In the genomic region with DNA sequence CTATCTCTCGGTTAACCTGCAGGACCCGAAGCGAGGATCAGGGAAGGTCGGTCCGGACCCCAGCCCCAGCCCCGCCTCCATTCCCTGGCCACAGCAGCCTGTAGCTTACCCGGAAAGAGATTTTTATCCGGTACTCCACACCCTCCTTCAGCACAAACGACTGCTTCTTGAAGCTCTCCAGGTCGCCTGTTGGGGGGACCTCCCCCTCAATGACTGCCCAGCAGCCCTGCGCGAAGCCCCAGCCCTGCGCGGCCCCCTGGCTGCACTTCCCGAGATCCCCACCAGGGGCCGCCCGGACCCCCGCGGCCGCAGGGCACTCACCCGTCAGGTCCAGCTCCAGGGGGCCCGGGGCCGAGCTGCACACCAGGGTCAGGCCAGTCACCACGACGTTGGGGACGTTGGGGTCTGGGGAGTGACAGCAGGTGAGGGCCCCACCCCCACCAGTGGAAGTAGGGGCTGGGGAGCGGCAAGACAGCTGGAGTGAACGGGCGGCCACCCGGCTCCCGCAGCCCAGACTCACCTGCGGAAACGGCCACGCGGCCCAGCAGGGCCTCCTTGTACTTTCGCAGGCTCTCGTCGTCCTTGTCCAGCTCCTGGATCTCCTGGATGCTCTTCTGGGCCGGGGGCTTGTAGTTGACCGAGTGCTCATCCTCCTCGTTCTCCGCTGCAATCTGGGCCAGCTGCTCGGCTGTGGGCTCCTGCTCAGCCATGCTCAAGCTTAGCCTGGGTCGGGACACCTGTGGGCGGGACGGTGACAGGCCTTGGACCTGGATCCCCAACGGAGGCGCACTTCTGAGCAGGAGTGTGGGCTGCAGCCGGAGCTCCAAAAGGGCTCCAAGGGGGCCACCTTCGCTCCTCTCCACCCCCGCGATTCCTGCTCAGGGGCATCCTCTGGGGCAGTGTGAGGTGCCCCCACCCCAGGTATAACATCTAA, we compare ENCODE assay signal across 1 cellular context.
TF ChIP-seq lines count a peak whose summit lies in the region.

No MANE protein-coding gene starts in this region.

TF ChIP-seq in K562, 482 proteins besides CTCF, POLR2A, EP300 and RAD21 (continued from another document and continues in another):
- TF ChIP-seq, protein P1, sequence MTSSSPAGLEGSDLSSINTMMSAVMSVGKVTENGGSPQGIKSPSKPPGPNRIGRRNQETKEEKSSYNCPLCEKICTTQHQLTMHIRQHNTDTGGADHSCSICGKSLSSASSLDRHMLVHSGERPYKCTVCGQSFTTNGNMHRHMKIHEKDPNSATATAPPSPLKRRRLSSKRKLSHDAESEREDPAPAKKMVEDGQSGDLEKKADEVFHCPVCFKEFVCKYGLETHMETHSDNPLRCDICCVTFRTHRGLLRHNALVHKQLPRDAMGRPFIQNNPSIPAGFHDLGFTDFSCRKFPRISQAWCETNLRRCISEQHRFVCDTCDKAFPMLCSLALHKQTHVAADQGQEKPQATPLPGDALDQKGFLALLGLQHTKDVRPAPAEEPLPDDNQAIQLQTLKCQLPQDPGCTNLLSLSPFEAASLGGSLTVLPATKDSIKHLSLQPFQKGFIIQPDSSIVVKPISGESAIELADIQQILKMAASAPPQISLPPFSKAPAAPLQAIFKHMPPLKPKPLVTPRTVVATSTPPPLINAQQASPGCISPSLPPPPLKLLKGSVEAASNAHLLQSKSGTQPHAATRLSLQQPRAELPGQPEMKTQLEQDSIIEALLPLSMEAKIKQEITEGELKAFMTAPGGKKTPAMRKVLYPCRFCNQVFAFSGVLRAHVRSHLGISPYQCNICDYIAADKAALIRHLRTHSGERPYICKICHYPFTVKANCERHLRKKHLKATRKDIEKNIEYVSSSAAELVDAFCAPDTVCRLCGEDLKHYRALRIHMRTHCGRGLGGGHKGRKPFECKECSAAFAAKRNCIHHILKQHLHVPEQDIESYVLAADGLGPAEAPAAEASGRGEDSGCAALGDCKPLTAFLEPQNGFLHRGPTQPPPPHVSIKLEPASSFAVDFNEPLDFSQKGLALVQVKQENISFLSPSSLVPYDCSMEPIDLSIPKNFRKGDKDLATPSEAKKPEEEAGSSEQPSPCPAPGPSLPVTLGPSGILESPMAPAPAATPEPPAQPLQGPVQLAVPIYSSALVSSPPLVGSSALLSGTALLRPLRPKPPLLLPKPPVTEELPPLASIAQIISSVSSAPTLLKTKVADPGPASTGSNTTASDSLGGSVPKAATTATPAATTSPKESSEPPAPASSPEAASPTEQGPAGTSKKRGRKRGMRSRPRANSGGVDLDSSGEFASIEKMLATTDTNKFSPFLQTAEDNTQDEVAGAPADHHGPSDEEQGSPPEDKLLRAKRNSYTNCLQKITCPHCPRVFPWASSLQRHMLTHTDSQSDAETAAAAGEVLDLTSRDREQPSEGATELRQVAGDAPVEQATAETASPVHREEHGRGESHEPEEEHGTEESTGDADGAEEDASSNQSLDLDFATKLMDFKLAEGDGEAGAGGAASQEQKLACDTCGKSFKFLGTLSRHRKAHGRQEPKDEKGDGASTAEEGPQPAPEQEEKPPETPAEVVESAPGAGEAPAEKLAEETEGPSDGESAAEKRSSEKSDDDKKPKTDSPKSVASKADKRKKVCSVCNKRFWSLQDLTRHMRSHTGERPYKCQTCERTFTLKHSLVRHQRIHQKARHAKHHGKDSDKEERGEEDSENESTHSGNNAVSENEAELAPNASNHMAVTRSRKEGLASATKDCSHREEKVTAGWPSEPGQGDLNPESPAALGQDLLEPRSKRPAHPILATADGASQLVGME (CRISPR knock-in tag; IDR thresholded peaks at IDR 0.05): no peak
- TF ChIP-seq OTX1 (CRISPR knock-in tag; IDR thresholded peaks at IDR 0.05): no peak
- no peak for TF ChIP-seq ZNF184 (CRISPR knock-in tag; IDR thresholded peaks at IDR 0.05)
- TF ChIP-seq, protein P2, sequence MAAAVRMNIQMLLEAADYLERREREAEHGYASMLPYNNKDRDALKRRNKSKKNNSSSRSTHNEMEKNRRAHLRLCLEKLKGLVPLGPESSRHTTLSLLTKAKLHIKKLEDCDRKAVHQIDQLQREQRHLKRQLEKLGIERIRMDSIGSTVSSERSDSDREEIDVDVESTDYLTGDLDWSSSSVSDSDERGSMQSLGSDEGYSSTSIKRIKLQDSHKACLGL (CRISPR knock-in tag; IDR thresholded peaks at IDR 0.05; ENCODE audit: borderline replicate concordance, poor library complexity, severe bottlenecking): no peak
- TF ChIP-seq SNIP1 (IDR thresholded peaks at IDR 0.05; ENCODE audit: low read depth): no peak
- TF ChIP-seq ZNF274 (IDR thresholded peaks at IDR 0.05; ENCODE audit: borderline replicate concordance, low read depth, low read length): no peak
- no peak for TF ChIP-seq NELFE (IDR thresholded peaks at IDR 0.05; ENCODE audit: insufficient read depth, insufficient read length)
- 0 out of 2 replicates have a peak, but pooled peaks have one; percentile 21 for TF ChIP-seq NR1H2 (CRISPR knock-in tag; IDR thresholded peaks at IDR 0.05)
- TF ChIP-seq MYBL2 (IDR thresholded peaks at IDR 0.05; ENCODE audit: low read depth): no peak
- no peak for TF ChIP-seq MYBL2 (CRISPR knock-in tag; IDR thresholded peaks at IDR 0.05; ENCODE audit: borderline replicate concordance)
- no peak for TF ChIP-seq NBN (IDR thresholded peaks at IDR 0.05; ENCODE audit: low read depth)
- TF ChIP-seq, protein P3, sequence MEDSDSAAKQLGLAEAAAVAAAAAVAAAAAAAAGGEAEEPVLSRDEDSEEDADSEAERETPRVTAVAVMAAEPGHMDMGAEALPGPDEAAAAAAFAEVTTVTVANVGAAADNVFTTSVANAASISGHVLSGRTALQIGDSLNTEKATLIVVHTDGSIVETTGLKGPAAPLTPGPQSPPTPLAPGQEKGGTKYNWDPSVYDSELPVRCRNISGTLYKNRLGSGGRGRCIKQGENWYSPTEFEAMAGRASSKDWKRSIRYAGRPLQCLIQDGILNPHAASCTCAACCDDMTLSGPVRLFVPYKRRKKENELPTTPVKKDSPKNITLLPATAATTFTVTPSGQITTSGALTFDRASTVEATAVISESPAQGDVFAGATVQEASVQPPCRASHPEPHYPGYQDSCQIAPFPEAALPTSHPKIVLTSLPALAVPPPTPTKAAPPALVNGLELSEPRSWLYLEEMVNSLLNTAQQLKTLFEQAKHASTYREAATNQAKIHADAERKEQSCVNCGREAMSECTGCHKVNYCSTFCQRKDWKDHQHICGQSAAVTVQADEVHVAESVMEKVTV (CRISPR knock-in tag; IDR thresholded peaks at IDR 0.05): 0 out of 2 replicates have a peak, but pooled peaks have one; percentile 27
- no peak; a peak in 1 of 4 replicates for TF ChIP-seq KDM4B (IDR thresholded peaks at IDR 0.05; ENCODE audit: borderline replicate concordance in 2 of 2, low read depth in 1 of 2)
- no peak for TF ChIP-seq SMARCA5 (IDR thresholded peaks at IDR 0.05)
- TF ChIP-seq HDAC1 (IDR thresholded peaks at IDR 0.05): no peak
- TF ChIP-seq SRF (CRISPR knock-in tag; IDR thresholded peaks at IDR 0.05): no peak
- TF ChIP-seq SMAD3 (CRISPR knock-in tag; conservative IDR thresholded peaks at IDR 0.05): no peak
- TF ChIP-seq FOS (IDR thresholded peaks at IDR 0.05; ENCODE audit: extremely low read depth, insufficient read length): no peak
- TF ChIP-seq MYC (IDR thresholded peaks at IDR 0.05; ENCODE audit: low read depth, low read length): no peak
- no peak for TF ChIP-seq MYC (CRISPR knock-in tag; IDR thresholded peaks at IDR 0.05; ENCODE audit: borderline replicate concordance, low read depth)
- TF ChIP-seq ZFX (CRISPR knock-in tag; IDR thresholded peaks at IDR 0.05): peak; percentile 62
- no peak for TF ChIP-seq POLR2B (IDR thresholded peaks at IDR 0.05; ENCODE audit: low read depth, partially characterized antibody)
- no peak for TF ChIP-seq SLC30A9 (CRISPR knock-in tag; IDR thresholded peaks at IDR 0.05)
- no peak for TF ChIP-seq NFE2L1 (tag; IDR thresholded peaks at IDR 0.05; ENCODE audit: borderline replicate concordance, low read depth)
- no peak for TF ChIP-seq MTA2 (IDR thresholded peaks at IDR 0.05; ENCODE audit: low read depth)
- TF ChIP-seq, protein P4, sequence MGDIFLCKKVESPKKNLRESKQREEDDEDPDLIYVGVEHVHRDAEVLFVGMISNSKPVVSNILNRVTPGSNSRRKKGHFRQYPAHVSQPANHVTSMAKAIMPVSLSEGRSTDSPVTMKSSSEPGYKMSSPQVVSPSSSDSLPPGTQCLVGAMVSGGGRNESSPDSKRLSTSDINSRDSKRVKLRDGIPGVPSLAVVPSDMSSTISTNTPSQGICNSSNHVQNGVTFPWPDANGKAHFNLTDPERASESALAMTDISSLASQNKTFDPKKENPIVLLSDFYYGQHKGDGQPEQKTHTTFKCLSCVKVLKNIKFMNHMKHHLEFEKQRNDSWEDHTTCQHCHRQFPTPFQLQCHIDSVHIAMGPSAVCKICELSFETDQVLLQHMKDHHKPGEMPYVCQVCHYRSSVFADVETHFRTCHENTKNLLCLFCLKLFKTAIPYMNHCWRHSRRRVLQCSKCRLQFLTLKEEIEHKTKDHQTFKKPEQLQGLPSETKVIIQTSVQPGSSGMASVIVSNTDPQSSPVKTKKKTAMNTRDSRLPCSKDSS (IDR thresholded peaks at IDR 0.05; ENCODE audit: low read depth, partially characterized antibody): no peak
- TF ChIP-seq, protein P5, sequence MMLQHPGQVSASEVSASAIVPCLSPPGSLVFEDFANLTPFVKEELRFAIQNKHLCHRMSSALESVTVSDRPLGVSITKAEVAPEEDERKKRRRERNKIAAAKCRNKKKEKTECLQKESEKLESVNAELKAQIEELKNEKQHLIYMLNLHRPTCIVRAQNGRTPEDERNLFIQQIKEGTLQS (IDR thresholded peaks at IDR 0.05): no peak
- TF ChIP-seq, protein P5 (CRISPR knock-in tag; conservative IDR thresholded peaks at IDR 0.05): no peak
- no peak for TF ChIP-seq DMBX1 (CRISPR knock-in tag; IDR thresholded peaks at IDR 0.05; ENCODE audit: borderline replicate concordance)
- no peak for TF ChIP-seq MAFF (IDR thresholded peaks at IDR 0.05; ENCODE audit: low read length)
- no peak for TF ChIP-seq KAT8 (IDR thresholded peaks at IDR 0.05; ENCODE audit: low read depth)
- TF ChIP-seq ZNF75A (CRISPR knock-in tag; IDR thresholded peaks at IDR 0.05): no peak
- TF ChIP-seq CC2D1A (IDR thresholded peaks at IDR 0.05): no peak
- no peak for TF ChIP-seq POLR3G (IDR thresholded peaks at IDR 0.05; ENCODE audit: extremely low read depth, insufficient read length, insufficient replicate concordance)
- TF ChIP-seq SOX6 (IDR thresholded peaks at IDR 0.05): no peak
- TF ChIP-seq HMGN3 (IDR thresholded peaks at IDR 0.05; ENCODE audit: borderline replicate concordance, extremely low read depth, insufficient read length, low read depth, low read length): peak; percentile 11
- TF ChIP-seq, protein P6, sequence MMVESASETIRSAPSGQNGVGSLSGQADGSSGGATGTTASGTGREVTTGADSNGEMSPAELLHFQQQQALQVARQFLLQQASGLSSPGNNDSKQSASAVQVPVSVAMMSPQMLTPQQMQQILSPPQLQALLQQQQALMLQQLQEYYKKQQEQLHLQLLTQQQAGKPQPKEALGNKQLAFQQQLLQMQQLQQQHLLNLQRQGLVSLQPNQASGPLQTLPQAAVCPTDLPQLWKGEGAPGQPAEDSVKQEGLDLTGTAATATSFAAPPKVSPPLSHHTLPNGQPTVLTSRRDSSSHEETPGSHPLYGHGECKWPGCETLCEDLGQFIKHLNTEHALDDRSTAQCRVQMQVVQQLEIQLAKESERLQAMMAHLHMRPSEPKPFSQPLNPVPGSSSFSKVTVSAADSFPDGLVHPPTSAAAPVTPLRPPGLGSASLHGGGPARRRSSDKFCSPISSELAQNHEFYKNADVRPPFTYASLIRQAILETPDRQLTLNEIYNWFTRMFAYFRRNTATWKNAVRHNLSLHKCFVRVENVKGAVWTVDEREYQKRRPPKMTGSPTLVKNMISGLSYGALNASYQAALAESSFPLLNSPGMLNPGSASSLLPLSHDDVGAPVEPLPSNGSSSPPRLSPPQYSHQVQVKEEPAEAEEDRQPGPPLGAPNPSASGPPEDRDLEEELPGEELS (CRISPR knock-in tag; IDR thresholded peaks at IDR 0.05; ENCODE audit: borderline replicate concordance): no peak
- 0 out of 2 replicates have a peak, but pooled peaks have one; percentile 5 for TF ChIP-seq NCOR1 (IDR thresholded peaks at IDR 0.05)
- TF ChIP-seq ZC3H4 (CRISPR knock-in tag; IDR thresholded peaks at IDR 0.05; ENCODE audit: borderline replicate concordance): peak; percentile 47; the same call in 1 of the 2 replicates
- TF ChIP-seq, protein P7, sequence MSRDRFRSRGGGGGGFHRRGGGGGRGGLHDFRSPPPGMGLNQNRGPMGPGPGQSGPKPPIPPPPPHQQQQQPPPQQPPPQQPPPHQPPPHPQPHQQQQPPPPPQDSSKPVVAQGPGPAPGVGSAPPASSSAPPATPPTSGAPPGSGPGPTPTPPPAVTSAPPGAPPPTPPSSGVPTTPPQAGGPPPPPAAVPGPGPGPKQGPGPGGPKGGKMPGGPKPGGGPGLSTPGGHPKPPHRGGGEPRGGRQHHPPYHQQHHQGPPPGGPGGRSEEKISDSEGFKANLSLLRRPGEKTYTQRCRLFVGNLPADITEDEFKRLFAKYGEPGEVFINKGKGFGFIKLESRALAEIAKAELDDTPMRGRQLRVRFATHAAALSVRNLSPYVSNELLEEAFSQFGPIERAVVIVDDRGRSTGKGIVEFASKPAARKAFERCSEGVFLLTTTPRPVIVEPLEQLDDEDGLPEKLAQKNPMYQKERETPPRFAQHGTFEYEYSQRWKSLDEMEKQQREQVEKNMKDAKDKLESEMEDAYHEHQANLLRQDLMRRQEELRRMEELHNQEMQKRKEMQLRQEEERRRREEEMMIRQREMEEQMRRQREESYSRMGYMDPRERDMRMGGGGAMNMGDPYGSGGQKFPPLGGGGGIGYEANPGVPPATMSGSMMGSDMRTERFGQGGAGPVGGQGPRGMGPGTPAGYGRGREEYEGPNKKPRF (IDR thresholded peaks at IDR 0.05; ENCODE audit: low read depth, low read length): no peak
- TF ChIP-seq MAZ (CRISPR knock-in tag; conservative IDR thresholded peaks at IDR 0.05 in 1 of 2, IDR thresholded peaks at IDR 0.05 in 1 of 2): peak; percentile 13 to 60; a peak in 2 of 4 replicates
- 0 out of 2 replicates have a peak, but pooled peaks have one; percentile 18 for TF ChIP-seq ZNF12 (CRISPR knock-in tag; IDR thresholded peaks at IDR 0.05)
- TF ChIP-seq, protein P8, sequence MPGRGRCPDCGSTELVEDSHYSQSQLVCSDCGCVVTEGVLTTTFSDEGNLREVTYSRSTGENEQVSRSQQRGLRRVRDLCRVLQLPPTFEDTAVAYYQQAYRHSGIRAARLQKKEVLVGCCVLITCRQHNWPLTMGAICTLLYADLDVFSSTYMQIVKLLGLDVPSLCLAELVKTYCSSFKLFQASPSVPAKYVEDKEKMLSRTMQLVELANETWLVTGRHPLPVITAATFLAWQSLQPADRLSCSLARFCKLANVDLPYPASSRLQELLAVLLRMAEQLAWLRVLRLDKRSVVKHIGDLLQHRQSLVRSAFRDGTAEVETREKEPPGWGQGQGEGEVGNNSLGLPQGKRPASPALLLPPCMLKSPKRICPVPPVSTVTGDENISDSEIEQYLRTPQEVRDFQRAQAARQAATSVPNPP (IDR thresholded peaks at IDR 0.05; ENCODE audit: borderline replicate concordance, insufficient read depth, insufficient read length): no peak
- TF ChIP-seq ZNF79 (CRISPR knock-in tag; IDR thresholded peaks at IDR 0.05; ENCODE audit: low read depth): no peak
